9 cellular contexts compared by ENCODE assay signal in genomic region chr10:71973777-71974488, GRCh38. TPM values are rescaled to one million over a fixed set of nuclear protein-coding genes. Genes with fewer than 3 reads are reported as not detected.
DNase-seq lines count a peak whose midpoint lies in the region; ATAC-seq and TF ChIP-seq lines count a peak whose summit lies in the region.
"Had no signal": no experiment of that assay in that cellular context is flagged by ENCODE, and none has a peak within 500 bp of the region (broad histone marks: within the 10 kb centered on the region; RNA-seq: fewer than 3 reads in every experiment).

No MANE protein-coding gene starts in this region.

- intact Hi-C loops in tibial artery (cut with DNase I; ENCODE audit: low total_unique reads), result no loop called here

- no peaks in the 10 kb centered on the region for H3K27me3 ChIP-seq in muscle layer of colon (ENCODE audit: control insufficient read depth in 1 of 2, insufficient read depth in 2 of 2, low read length in 2 of 2)
- H3K27me3 ChIP-seq in tibial artery, result no peaks in the 10 kb centered on the region

- CTCF ChIA-PET in HEK293T (lab: Yijun Ruan, JAX), result interaction anchor here (0.6 to 1.8 kb wide), 3 partner anchors 10 to 75 kb away, joined by 3 to 5 read pairs (median 4); no protein-coding TSS in a partner anchor

- H3K4me1 ChIP-seq in muscle layer of colon (ENCODE audit: insufficient read depth, low read length), result peaks cover 98% of the 10 kb centered on the region
- H3K4me1 ChIP-seq in tibial artery, result peaks cover 3 to 100% (median 94%) of the 10 kb centered on the region in 4 donors

- no peak overlapping the region for H3K9ac ChIP-seq in muscle layer of colon (ENCODE audit: low read length)

- peaks cover 3% of the 10 kb centered on the region for H3K36me3 ChIP-seq in muscle layer of colon (ENCODE audit: insufficient read depth, low read length)
- H3K36me3 ChIP-seq in tibial artery, result peaks cover 0 to 4% (median 0%) of the 10 kb centered on the region in 3 donors

- no peaks in the 10 kb centered on the region for H3K36me3 Mint-ChIP-seq in activated naive CD4-positive, alpha-beta T cell treated with anti-CD3 and anti-CD28 coated beads, Interleukin-2, amount 50 U/mL, for 72 hours
- H3K36me3 Mint-ChIP-seq in activated T-helper 17 cell treated with anti-CD3 and anti-CD28 coated beads, Interleukin-2, amount 50 U/mL, for 72 hours (ENCODE audit: low read depth), result no peaks in the 10 kb centered on the region

- DNase-seq in activated naive CD4-positive, alpha-beta T cell treated with anti-CD3 and anti-CD28 coated beads, Interleukin-2, amount 50 U/mL, for 72 hours (ENCODE audit: low spot score in 2 of 2), result no peak
- no peak for DNase-seq in activated naive CD4-positive, alpha-beta T cell (lab: John Stamatoyannopoulos, UW)
- DNase-seq in tibial artery, result no peak
- DNase-seq in HEK293T (ENCODE audit: extremely low spot score), result no peak
- no peak for DNase-seq in G401 (ENCODE audit: low spot score)
- DNase-seq: NCI-H526 had no signal

- H3K27ac Mint-ChIP-seq in activated naive CD4-positive, alpha-beta T cell treated with anti-CD3 and anti-CD28 coated beads, Interleukin-2, amount 50 U/mL, for 72 hours, result peak overlapping the region; percentile 70 to 96
- H3K27ac Mint-ChIP-seq in activated T-helper 17 cell treated with anti-CD3 and anti-CD28 coated beads, Interleukin-2, amount 50 U/mL, for 72 hours, result peak overlapping the region; percentile 49

- in situ Hi-C loops in G401 (cut with HindIII; ENCODE audit: low sequenced_read_pairs), result no loop called here

- H3K4me3 ChIP-seq in muscle layer of colon (ENCODE audit: low read depth in 1 of 2, low read length in 2 of 2), result no peak overlapping the region
- H3K4me3 ChIP-seq in tibial artery, result no peak overlapping the region

- H3K27ac ChIP-seq in muscle layer of colon (ENCODE audit: low read depth, low read length) (peak overlapping the region; percentile 16), tibial artery (peak overlapping the region; percentile 79 to 87)

- peak overlapping the region; percentile 15 for H3K4me3 Mint-ChIP-seq in activated T-helper 17 cell treated with anti-CD3 and anti-CD28 coated beads, Interleukin-2, amount 50 U/mL, for 72 hours

- no peak for TF ChIP-seq CTCF in tibial artery (IDR thresholded peaks at IDR 0.05)

- H3K9me3 ChIP-seq in muscle layer of colon (ENCODE audit: low read length) (no peaks in the 10 kb centered on the region), tibial artery (no peaks in the 10 kb centered on the region)

- peaks cover 3% of the 10 kb centered on the region for H3K27me3 Mint-ChIP-seq in activated T-helper 17 cell treated with anti-CD3 and anti-CD28 coated beads, Interleukin-2, amount 50 U/mL, for 72 hours

- no peaks in the 10 kb centered on the region for H3K9me3 Mint-ChIP-seq in activated naive CD4-positive, alpha-beta T cell treated with anti-CD3 and anti-CD28 coated beads, Interleukin-2, amount 50 U/mL, for 72 hours
- H3K9me3 Mint-ChIP-seq in activated T-helper 17 cell treated with anti-CD3 and anti-CD28 coated beads, Interleukin-2, amount 50 U/mL, for 72 hours, result no peaks in the 10 kb centered on the region

- ATAC-seq in activated naive CD4-positive, alpha-beta T cell treated with anti-CD3 and anti-CD28 coated beads, Interleukin-2, amount 50 U/mL, for 72 hours, result peak; percentile 56 to 69
- ATAC-seq in activated T-helper 17 cell treated with anti-CD3 and anti-CD28 coated beads, Interleukin-2, amount 50 U/mL, for 72 hours (replicated peaks), result peak; percentile 47
- no peak for ATAC-seq in GM21526 (IDR thresholded peaks at IDR 0.05; ENCODE audit: low FRiP score, unreplicated experiment)

- peaks cover 12% of the 10 kb centered on the region for H3K4me1 Mint-ChIP-seq in activated T-helper 17 cell treated with anti-CD3 and anti-CD28 coated beads, Interleukin-2, amount 50 U/mL, for 72 hours

- POLR2A ChIA-PET in HEK293T (lab: Yijun Ruan, JAX), result interaction anchor here (1.1 to 1.8 kb wide), 2 partner anchors 11 to 16 kb away, joined by 4 to 5 read pairs; no protein-coding TSS in a partner anchor

TF ChIP-seq in HEK293T, 16 proteins besides CTCF, POLR2A, EP300 and RAD21:
- TF ChIP-seq FOXK2 (IDR thresholded peaks at IDR 0.05), result no peak
- no peak for TF ChIP-seq CTBP1 (IDR thresholded peaks at IDR 0.05; ENCODE audit: borderline replicate concordance)
- TF ChIP-seq FOXM1 (IDR thresholded peaks at IDR 0.05; ENCODE audit: borderline replicate concordance), result no peak
- no peak for TF ChIP-seq TARDBP (IDR thresholded peaks at IDR 0.05)
- TF ChIP-seq, protein P1, sequence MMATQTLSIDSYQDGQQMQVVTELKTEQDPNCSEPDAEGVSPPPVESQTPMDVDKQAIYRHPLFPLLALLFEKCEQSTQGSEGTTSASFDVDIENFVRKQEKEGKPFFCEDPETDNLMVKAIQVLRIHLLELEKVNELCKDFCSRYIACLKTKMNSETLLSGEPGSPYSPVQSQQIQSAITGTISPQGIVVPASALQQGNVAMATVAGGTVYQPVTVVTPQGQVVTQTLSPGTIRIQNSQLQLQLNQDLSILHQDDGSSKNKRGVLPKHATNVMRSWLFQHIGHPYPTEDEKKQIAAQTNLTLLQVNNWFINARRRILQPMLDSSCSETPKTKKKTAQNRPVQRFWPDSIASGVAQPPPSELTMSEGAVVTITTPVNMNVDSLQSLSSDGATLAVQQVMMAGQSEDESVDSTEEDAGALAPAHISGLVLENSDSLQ (IDR thresholded peaks at IDR 0.05), result no peak
- TF ChIP-seq SP1 (IDR thresholded peaks at IDR 0.05), result no peak
- no peak for TF ChIP-seq LEF1 (IDR thresholded peaks at IDR 0.05; ENCODE audit: borderline replicate concordance)
- no peak for TF ChIP-seq L3MBTL2 (conservative IDR thresholded peaks at IDR 0.05)
- no peak for TF ChIP-seq FOXA1 (IDR thresholded peaks at IDR 0.05)
- TF ChIP-seq NFRKB (IDR thresholded peaks at IDR 0.05), result no peak
- no peak for TF ChIP-seq HDGF (IDR thresholded peaks at IDR 0.05; ENCODE audit: borderline replicate concordance)
- TF ChIP-seq ELF4 (IDR thresholded peaks at IDR 0.05), result no peak
- no peak for TF ChIP-seq SUZ12 (IDR thresholded peaks at IDR 0.05)
- no peak for TF ChIP-seq ARNT (IDR thresholded peaks at IDR 0.05)
- no peak for TF ChIP-seq BHLHE40 (IDR thresholded peaks at IDR 0.05; ENCODE audit: borderline replicate concordance)
- TF ChIP-seq ZNF384 (IDR thresholded peaks at IDR 0.05), result no peak

RNA-seq across cellular contexts. Expression of gene CHST3, which starts 9.7 kb away (rescaled TPM):
- total RNA-seq in activated naive CD4-positive, alpha-beta T cell treated with anti-CD3 and anti-CD28 coated beads, Interleukin-2, amount 50 U/mL, for 72 hours, result under 1 TPM; 0.16 to 0.88 TPM
- total RNA-seq in activated T-helper 17 cell treated with anti-CD3 and anti-CD28 coated beads, Interleukin-2, amount 50 U/mL, for 72 hours, result under 1 TPM in 1 of 2 donors, not detected in 1; 0.19 TPM
- 26.6 and 29.9 TPM in 2 replicates for total RNA-seq in G401 (2014; rRNA removed; shearing (Covaris generic))

Comparison
In these comparisons a context has a peak if more than half of its experiments do, and no peak if none do; other contexts are left out.
1. RNA of gene CHST3, which starts 9.7 kb away (total RNA-seq): 26.6 to 29.9 TPM in G401; 0.16 to 0.88 TPM in activated naive CD4-positive, alpha-beta T cell treated with anti-CD3 and anti-CD28 coated beads, Interleukin-2, amount 50 U/mL, for 72 hours and 0.19 TPM in activated T-helper 17 cell treated with anti-CD3 and anti-CD28 coated beads, Interleukin-2, amount 50 U/mL, for 72 hours; every median in the first group is over 10 times any median in the second.